ENCODE assay signal across 1 cellular context in genomic region chr2:101625387-101625786, GRCh38.
TF ChIP-seq lines count a peak whose summit lies in the region.

No MANE protein-coding gene starts in this region.

TF ChIP-seq in H1, 55 proteins besides CTCF, POLR2A, EP300 and RAD21:
- TF ChIP-seq GTF2F1 (IDR thresholded peaks at IDR 0.05; ENCODE audit: borderline replicate concordance, low read depth, low read length), result no peak
- no peak for TF ChIP-seq NANOG (IDR thresholded peaks at IDR 0.05; ENCODE audit: insufficient read depth, low read depth, low read length, poor library complexity, severe bottlenecking)
- no peak for TF ChIP-seq ASH2L (IDR thresholded peaks at IDR 0.05; ENCODE audit: low read length)
- TF ChIP-seq EGR1 (IDR thresholded peaks at IDR 0.05; ENCODE audit: borderline replicate concordance, low read depth, low read length), result no peak
- TF ChIP-seq MAFK (IDR thresholded peaks at IDR 0.05; ENCODE audit: low read depth, low read length), result no peak
- TF ChIP-seq ATF2 (IDR thresholded peaks at IDR 0.05; ENCODE audit: low read length), result no peak
- no peak for TF ChIP-seq MAX (IDR thresholded peaks at IDR 0.05)
- no peak for TF ChIP-seq JUND (IDR thresholded peaks at IDR 0.05; ENCODE audit: low read length)
- no peak for TF ChIP-seq KDM5A (IDR thresholded peaks at IDR 0.05; ENCODE audit: low read length)
- no peak for TF ChIP-seq NRF1 (IDR thresholded peaks at IDR 0.05; ENCODE audit: low read depth, low read length)
